ENCODE assay signal across 8 cellular contexts in genomic region chr1:111754964-111755320, GRCh38. TPM values are rescaled to one million over a fixed set of nuclear protein-coding genes. Genes with fewer than 3 reads are reported as not detected.
A peak's percentile ranks its signal among the peaks of the same experiment; 100 is the strongest.
DNase-seq lines count a peak whose midpoint lies in the region; ATAC-seq and TF ChIP-seq lines count a peak whose summit lies in the region.

No MANE protein-coding gene starts in this region.

- peaks cover 4 to 21% of the 10 kb centered on the region in 2 donors for H3K36me3 ChIP-seq in psoas muscle (ENCODE audit: insufficient read depth in 1 of 2, low read depth in 1 of 2)

- peaks cover 21% of the 10 kb centered on the region for H3K4me1 ChIP-seq in psoas muscle

- DNase-seq in NCI-H2029 (lab: John Stamatoyannopoulos, UW) (peak; percentile 24), NCI-H2029 treated with DMSO at 0.1 percent for 48 hours (lab: John Stamatoyannopoulos, UW) (no peak), NCI-H345 treated with DMSO at 0.1 percent for 48 hours (lab: John Stamatoyannopoulos, UW; ENCODE audit: unreplicated experiment) (peak; percentile 42), left cardiac atrium (peak; percentile 74), psoas muscle (peak; percentile 49 to 73), cerebellar nuclear complex (lab: John Stamatoyannopoulos, UW) (no peak)
- no peak for DNase-seq in activated naive CD4-positive, alpha-beta T cell treated with anti-CD3 and anti-CD28 coated beads, Interleukin-2, amount 50 U/mL, for 72 hours (ENCODE audit: low spot score in 2 of 2)

- peaks cover 5 to 6% of the 10 kb centered on the region in 2 donors for H3K36me3 Mint-ChIP-seq in activated naive CD4-positive, alpha-beta T cell treated with anti-CD3 and anti-CD28 coated beads, Interleukin-2, amount 50 U/mL, for 72 hours

- no peaks in the 10 kb centered on the region for H3K9me3 ChIP-seq in psoas muscle

- H3K27ac Mint-ChIP-seq in activated naive CD4-positive, alpha-beta T cell treated with anti-CD3 and anti-CD28 coated beads, Interleukin-2, amount 50 U/mL, for 72 hours = peak overlapping the region; percentile 93 to 95

- H3K27me3 ChIP-seq in psoas muscle (ENCODE audit: insufficient read depth in 3 of 3, low read length in 2 of 3) = no peaks in the 10 kb centered on the region

- intact Hi-C loops in left cardiac atrium (cut with DNase I) (loop anchor here (2.0 to 10.0 kb wide), 4 partner anchors 38 to 273 kb away; no protein-coding TSS in a partner anchor), psoas muscle (cut with DNase I) (loop anchor here in 1 of 2 donors (1.0 kb wide), 1 partner anchor 36 kb away; no protein-coding TSS in a partner anchor)

- peak overlapping the region; percentile 95 for H3K4me3 ChIP-seq in psoas muscle

- ATAC-seq in HG02885 (IDR thresholded peaks at IDR 0.05; ENCODE audit: poor library complexity, unreplicated experiment) = peak; percentile 1
- ATAC-seq in activated naive CD4-positive, alpha-beta T cell treated with anti-CD3 and anti-CD28 coated beads, Interleukin-2, amount 50 U/mL, for 72 hours = no peak
- ATAC-seq in left cardiac atrium = peak; percentile 13 to 39
- peak; percentile 8 to 31 (median 12) for ATAC-seq in psoas muscle

- no peak for TF ChIP-seq CTCF in psoas muscle (IDR thresholded peaks at IDR 0.05)

- H3K27ac ChIP-seq in psoas muscle = peak overlapping the region; percentile 91

- WGBS in psoas muscle, 3 donors = 0 to 2% (median 1%) methylated on average over 12 of the region's 12 CpGs

- no peaks in the 10 kb centered on the region for H3K9me3 Mint-ChIP-seq in activated naive CD4-positive, alpha-beta T cell treated with anti-CD3 and anti-CD28 coated beads, Interleukin-2, amount 50 U/mL, for 72 hours

RNA-seq across cellular contexts. Expression of gene DDX20, which starts 0.8 kb away (rescaled TPM):
- total RNA-seq in activated naive CD4-positive, alpha-beta T cell treated with anti-CD3 and anti-CD28 coated beads, Interleukin-2, amount 50 U/mL, for 72 hours = 10 to 100 TPM; 11.2 to 13.6 TPM
- total RNA-seq in left cardiac atrium (1 to 10 TPM; 7.8 TPM), psoas muscle (10 to 100 TPM in 1 of 4 donors, 1 to 10 TPM in 3; 6.2 to 11.6 (median 7.6) TPM)
- 10 to 100 TPM in 1 of 3 donors, 1 to 10 TPM in 2; 7.9 to 11.3 (median 8.1) TPM for polyA plus RNA-seq in psoas muscle

RNA-seq across cellular contexts. Expression of gene INKA2, which starts 15.7 kb away (rescaled TPM):
- 1 to 10 TPM; 1.4 to 4.4 TPM for total RNA-seq in activated naive CD4-positive, alpha-beta T cell treated with anti-CD3 and anti-CD28 coated beads, Interleukin-2, amount 50 U/mL, for 72 hours
- total RNA-seq in left cardiac atrium = 10 to 100 TPM; 18.4 to 31.7 TPM
- 10 to 100 TPM in 2 of 4 donors, 1 to 10 TPM in 2; 7.4 to 15.0 (median 10.4) TPM for total RNA-seq in psoas muscle
- polyA plus RNA-seq in psoas muscle = 1 to 10 TPM; 1.6 to 5.4 (median 3.7) TPM

Comparison
In these comparisons a context has a peak if more than half of its experiments do, and no peak if none do; other contexts are left out.
1. DNase-seq: peak in NCI-H2029 (single experiment), NCI-H345 treated with DMSO at 0.1 percent for 48 hours (single experiment), left cardiac atrium (single experiment) and psoas muscle (2 of 2); none in NCI-H2029 treated with DMSO at 0.1 percent for 48 hours (single experiment), activated naive CD4-positive, alpha-beta T cell treated with anti-CD3 and anti-CD28 coated beads, Interleukin-2, amount 50 U/mL, for 72 hours (0 of 2) and cerebellar nuclear complex (0 of 2).
2. ATAC-seq: peak in HG02885 (single experiment), left cardiac atrium (2 of 2) and psoas muscle (4 of 4); none in activated naive CD4-positive, alpha-beta T cell treated with anti-CD3 and anti-CD28 coated beads, Interleukin-2, amount 50 U/mL, for 72 hours (0 of 2).